19 cellular contexts compared by ENCODE assay signal in genomic region chr2:170170281-170171035, GRCh38. TPM values are rescaled to one million over a fixed set of nuclear protein-coding genes. Genes with fewer than 3 reads are reported as not detected.
DNase-seq lines count a peak whose midpoint lies in the region; ATAC-seq and TF ChIP-seq lines count a peak whose summit lies in the region.
"Had no signal": no experiment of that assay in that cellular context is flagged by ENCODE, and none has a peak within 500 bp of the region (broad histone marks: within the 10 kb centered on the region; RNA-seq: fewer than 3 reads in every experiment).

No MANE protein-coding gene starts in this region.

- H3K9ac ChIP-seq in mesendoderm (ENCODE audit: low read length), result no peak overlapping the region

- TF ChIP-seq CTCF in body of pancreas (IDR thresholded peaks at IDR 0.05), result no peak

- H3K4me1 ChIP-seq in body of pancreas (peaks cover 6% of the 10 kb centered on the region), mesendoderm (ENCODE audit: control insufficient read depth, low read depth, low read length) (no peaks in the 10 kb centered on the region)
- H3K4me1 ChIP-seq: left lung, spleen, upper lobe of left lung had no signal

- no peak overlapping the region for H2BK15ac ChIP-seq in mesendoderm (replicated peaks; ENCODE audit: low read depth)

- H3K4ac ChIP-seq in mesendoderm (ENCODE audit: low read depth, low read length), result no peak overlapping the region

- no peak overlapping the region for H4K5ac ChIP-seq in mesendoderm (ENCODE audit: low read length)

- DNase-seq in NCI-H1417 (lab: John Stamatoyannopoulos, UW) (peak in 2 of 3 experiments; percentile 11 to 39), NCI-H1417 treated with DMSO at 0.1 percent for 48 hours (lab: John Stamatoyannopoulos, UW) (no peak), NCI-H2171 (lab: John Stamatoyannopoulos, UW) (peak; percentile 65), body of pancreas (peak; percentile 38 to 67 (median 56)), retina (peak; percentile 62), mesendoderm (no peak)
- DNase-seq: activated gamma-delta T cell; head of caudate nucleus; left lung; NCI-H510A treated with DMSO at 0.1 percent for 48 hours; posterior cingulate gyrus; RPMI8226; spleen; stimulated activated naive CD4-positive, alpha-beta T cell treated with Interleukin-2 at 50 U/mL for 16 hours; upper lobe of left lung had no signal

- H3K23ac ChIP-seq in mesendoderm (ENCODE audit: low read length), result no peak overlapping the region

- H3K18ac ChIP-seq in mesendoderm (ENCODE audit: low read length), result no peak overlapping the region

- no peak overlapping the region for H3K56ac ChIP-seq in mesendoderm (ENCODE audit: low read length)

- H3K4me3 ChIP-seq in body of pancreas (no peak overlapping the region), mesendoderm (ENCODE audit: low read length) (no peak overlapping the region)
- H3K4me3 ChIP-seq: left lung, spleen, upper lobe of left lung had no signal

- H4K8ac ChIP-seq in mesendoderm (ENCODE audit: low read depth, low read length), result no peak overlapping the region

- H3K27ac ChIP-seq in body of pancreas, result no peak overlapping the region
- H3K27ac ChIP-seq in mesendoderm (ENCODE audit: low read depth, low read length), result no peak overlapping the region
- H3K27ac ChIP-seq: epithelial cell of prostate, left lung, spleen, upper lobe of left lung had no signal

- H2BK120ac ChIP-seq in mesendoderm (ENCODE audit: low read depth, low read length), result no peak overlapping the region

- H2BK5ac ChIP-seq in mesendoderm (ENCODE audit: low read length), result no peak overlapping the region

- H3K36me3 ChIP-seq in body of pancreas (replicated peaks in 1 of 2; ENCODE audit: insufficient read depth in 1 of 2, low read depth in 2 of 2), result no peaks in the 10 kb centered on the region
- H3K36me3 ChIP-seq in mesendoderm (ENCODE audit: control insufficient read depth, insufficient read depth, low read length), result no peaks in the 10 kb centered on the region
- H3K36me3 ChIP-seq: left lung, spleen, upper lobe of left lung had no signal

- no peak overlapping the region for H2AK5ac ChIP-seq in mesendoderm (ENCODE audit: low read length)

- no peaks in the 10 kb centered on the region for H3K27me3 ChIP-seq in body of pancreas
- no peaks in the 10 kb centered on the region for H3K27me3 ChIP-seq in mesendoderm (ENCODE audit: insufficient read depth, low read length, poor library complexity)
- H3K27me3 ChIP-seq: left lung, spleen, upper lobe of left lung had no signal

- no peak for TF ChIP-seq POLR2A in body of pancreas (IDR thresholded peaks at IDR 0.05)

- H3K79me1 ChIP-seq in mesendoderm (ENCODE audit: low read length), result no peaks in the 10 kb centered on the region

- 25 to 29% methylated on average over 5 of the region's 5 CpGs for WGBS in body of pancreas, 2 donors
- WGBS in mesendoderm (ENCODE audit: extremely low coverage, insufficient coverage, low lambda C conversion rate), result no CpG with 5 or more reads among the region's 5 CpGs

- intact Hi-C loops in body of pancreas (cut with DNase I), result no loop called here

- H3K79me2 ChIP-seq in mesendoderm (ENCODE audit: control insufficient read depth, insufficient read depth, low read length), result no peaks in the 10 kb centered on the region

- H3K9me3 ChIP-seq in body of pancreas, result no peaks in the 10 kb centered on the region
- H3K9me3 ChIP-seq: left lung, spleen, upper lobe of left lung had no signal

- no peak overlapping the region for H3K4me2 ChIP-seq in mesendoderm (ENCODE audit: low read length)

- ATAC-seq in body of pancreas (peak; percentile 82), GM19351 (IDR thresholded peaks at IDR 0.05; ENCODE audit: unreplicated experiment) (no peak), HG03108 (IDR thresholded peaks at IDR 0.05; ENCODE audit: unreplicated experiment) (no peak)
- ATAC-seq: HCT116, left lung had no signal

RNA-seq across cellular contexts. Expression of gene MYO3B, which starts 7.5 kb away (rescaled TPM):
- total RNA-seq in body of pancreas, result 1 to 10 TPM; 2.0 to 4.7 TPM
- 1.2 TPM for polyA plus RNA-seq in mesendoderm (2013, experiment 1 of 2)
- polyA plus RNA-seq in mesendoderm (2013, experiment 2 of 2), result 1.1 TPM

Comparison
In these comparisons a context has a peak if more than half of its experiments do, and no peak if none do; other contexts are left out.
1. DNase-seq: peak in NCI-H1417 (2 of 3), NCI-H2171 (single experiment), body of pancreas (4 of 4) and retina (single experiment); none in NCI-H1417 treated with DMSO at 0.1 percent for 48 hours (single experiment) and mesendoderm (single experiment).